1 cellular context compared by ENCODE assay signal in genomic region chr13:30898721-30899188, GRCh38.
TF ChIP-seq lines count a peak whose summit lies in the region.

No MANE protein-coding gene starts in this region.

TF ChIP-seq in IMR-90, 13 proteins besides CTCF, POLR2A, EP300 and RAD21 (continued from another document):
- no peak for TF ChIP-seq RCOR1 (IDR thresholded peaks at IDR 0.05; ENCODE audit: insufficient replicate concordance, low read length)
- 0 out of 2 replicates have a peak, but pooled peaks have one; percentile 73 for TF ChIP-seq CHD1 (IDR thresholded peaks at IDR 0.05; ENCODE audit: low read depth, low read length)
- peak; percentile 89 for TF ChIP-seq FOS (IDR thresholded peaks at IDR 0.05; ENCODE audit: low read depth, low read length)
- peak; percentile 70 for TF ChIP-seq CEBPB (IDR thresholded peaks at IDR 0.05; ENCODE audit: low read depth, low read length)
- no peak for TF ChIP-seq MXI1 (IDR thresholded peaks at IDR 0.05; ENCODE audit: borderline replicate concordance, low read depth, low read length)
